In the genomic region with DNA sequence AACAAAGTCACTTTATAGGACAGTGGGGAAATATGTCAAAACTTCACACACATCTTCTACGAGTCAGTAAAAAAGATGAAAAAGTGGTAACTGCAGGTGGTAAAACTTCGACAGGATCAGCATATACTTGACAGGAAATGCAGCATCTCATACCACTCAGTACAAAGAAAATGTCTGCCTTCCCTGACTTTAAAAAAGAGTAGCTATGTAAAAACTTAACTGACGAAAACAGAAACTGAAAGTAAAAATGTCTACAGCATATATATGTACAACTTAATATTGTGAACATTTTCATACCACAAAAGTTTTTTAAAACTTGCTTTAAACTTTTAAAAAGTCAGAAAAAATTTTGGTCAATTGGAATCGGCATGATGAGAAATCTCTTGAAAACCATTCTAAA, we compare ENCODE assay signal across 8 cellular contexts. TPM values are rescaled to one million over a fixed set of nuclear protein-coding genes. Genes with fewer than 3 reads are reported as not detected.
DNase-seq lines count a peak whose midpoint lies in the region; ATAC-seq and TF ChIP-seq lines count a peak whose summit lies in the region.

No MANE protein-coding gene starts in this region.

- POLR2A ChIA-PET in A673 (lab: Charles Lee; ENCODE audit: low non-redundant PET), result no interaction called here

- H3K27me3 Mint-ChIP-seq in T-helper 17 cell, result no peaks in the 10 kb centered on the region

- peaks cover 24% of the 10 kb centered on the region for H3K4me1 Mint-ChIP-seq in T-helper 17 cell

- no peak for TF ChIP-seq CTCF in A673 (conservative IDR thresholded peaks at IDR 0.05; ENCODE audit: low read depth, low read length)
- TF ChIP-seq CTCF in fibroblast of villous mesenchyme (IDR thresholded peaks at IDR 0.05; ENCODE audit: insufficient read depth, low read depth, low read length), result no peak
- TF ChIP-seq CTCF in sigmoid colon (IDR thresholded peaks at IDR 0.05), result no peak

- WGBS in sigmoid colon, 2 donors, result 1 to 3% methylated on average over 4 of the region's 4 CpGs

- H3K36me3 Mint-ChIP-seq in T-helper 17 cell (ENCODE audit: low read depth), result peaks cover 2% of the 10 kb centered on the region

- H3K36me3 ChIP-seq in A673 (ENCODE audit: insufficient read depth, low read length, poor library complexity, severe bottlenecking) (peaks cover 13% of the 10 kb centered on the region), H7 (replicated peaks; ENCODE audit: control insufficient read depth, insufficient read depth, low read length) (peaks cover 9% of the 10 kb centered on the region), sigmoid colon (peaks cover 0 to 15% (median 11%) of the 10 kb centered on the region in 4 donors)

- peaks cover 4% of the 10 kb centered on the region for H3K4me1 ChIP-seq in A673 (ENCODE audit: insufficient read depth, low read length, poor library complexity, severe bottlenecking)
- peaks cover 4 to 41% (median 26%) of the 10 kb centered on the region in 4 donors for H3K4me1 ChIP-seq in sigmoid colon

- ATAC-seq in T-helper 17 cell, result peak; percentile 39
- no peak for ATAC-seq in HG03342 (IDR thresholded peaks at IDR 0.05; ENCODE audit: unreplicated experiment)
- no peak for ATAC-seq in GM21825 (IDR thresholded peaks at IDR 0.05; ENCODE audit: unreplicated experiment)

- DNase-seq in A673 (ENCODE audit: low spot score) (peak; percentile 5), H7 (no peak), T-helper 17 cell (no peak), fibroblast of villous mesenchyme (ENCODE audit: low read depth) (peak; percentile 70), sigmoid colon (no peak), UCSD-AML1 (lab: John Stamatoyannopoulos, UW; ENCODE audit: unreplicated experiment) (no peak)

- no peak for TF ChIP-seq EP300 in sigmoid colon (IDR thresholded peaks at IDR 0.05)

- peak overlapping the region; percentile 73 for H3K27ac ChIP-seq in A673 (ENCODE audit: low read depth, low read length, poor library complexity, severe bottlenecking)
- H3K27ac ChIP-seq in sigmoid colon, result peak overlapping the region; percentile 86 to 94 (median 92)

- H3K4me3 Mint-ChIP-seq in T-helper 17 cell, result peak overlapping the region; percentile 95

- CTCF ChIA-PET in A673 (lab: Charles Lee), result interaction anchor here (0.6 kb wide), 2 partner anchors 26 to 232 kb away, joined by 3 read pairs; no protein-coding TSS in a partner anchor

- no TSS peak for BruUV-seq in A673 (replicated peaks; lab: Mats Ljungman, UMichigan)

- H3K4me3 ChIP-seq in A673 (ENCODE audit: low read depth, low read length, poor library complexity, severe bottlenecking), result peak overlapping the region; percentile 86
- H3K4me3 ChIP-seq in H7 (ENCODE audit: insufficient read depth, low read depth, low read length), result peak overlapping the region; percentile 99
- H3K4me3 ChIP-seq in fibroblast of villous mesenchyme (ENCODE audit: low read depth, low read length), result peak overlapping the region; percentile 88
- peak overlapping the region; percentile 60 to 99 (median 86) for H3K4me3 ChIP-seq in sigmoid colon

- TF ChIP-seq POLR2A in sigmoid colon (IDR thresholded peaks at IDR 0.05), result no peak

- H3K27ac Mint-ChIP-seq in T-helper 17 cell, result peak overlapping the region; percentile 96

- intact Hi-C loops in A673 (cut with micrococcal nuclease; ENCODE audit: unreplicated experiment) (no loop called here), sigmoid colon (cut with DNase I) (loop anchor here (5.0 kb wide), 1 partner anchor 57 kb away; a partner anchor contains a TSS)

- no peaks in the 10 kb centered on the region for H3K27me3 ChIP-seq in A673 (replicated peaks; ENCODE audit: insufficient read depth, low read depth, low read length, poor library complexity)
- no peaks in the 10 kb centered on the region for H3K27me3 ChIP-seq in H7 (ENCODE audit: control insufficient read depth, insufficient read depth, low read length)
- H3K27me3 ChIP-seq in sigmoid colon, result no peaks in the 10 kb centered on the region

- H3K9me3 ChIP-seq in A673 (ENCODE audit: low read depth, low read length, poor library complexity, severe bottlenecking) (no peaks in the 10 kb centered on the region), T-helper 17 cell (ENCODE audit: control insufficient read depth, low read length, poor library complexity, severe bottlenecking) (no peaks in the 10 kb centered on the region), sigmoid colon (no peaks in the 10 kb centered on the region)

RNA-seq across cellular contexts. Expression of a gene that starts 0.9 kb away (rescaled TPM):
- total RNA-seq in A673 (2021) (189 and 201 TPM in 2 replicates), T-helper 17 cell (10 to 100 TPM; 48.6 to 53.1 TPM), fibroblast of villous mesenchyme (70.2 and 119 TPM in 2 replicates), sigmoid colon (10 to 100 TPM; 18.8 to 57.6 (median 25.8) TPM)
- 141 and 142 TPM in 2 replicates for total RNA-seq in H7 (2014; rRNA removed; shearing (Covaris generic))
- polyA plus RNA-seq in sigmoid colon, result 100 to 1,000 TPM in 1 of 3 donors, 10 to 100 TPM in 2; 89.5 to 113 (median 94.9) TPM

RNA-seq across cellular contexts. Expression of a gene that starts 27.7 kb away (rescaled TPM):
- 52.4 and 56.5 TPM in 2 replicates for total RNA-seq in A673 (2021)
- 12.4 and 15.9 TPM in 2 replicates for total RNA-seq in H7 (2014; rRNA removed; shearing (Covaris generic))
- 1 to 10 TPM in 1 of 2 donors, under 1 TPM in 1; 0.57 to 2.6 TPM for total RNA-seq in T-helper 17 cell
- total RNA-seq in fibroblast of villous mesenchyme, result 38.4 and 41.9 TPM in 2 replicates
- 10 to 100 TPM; 33.4 to 55.1 (median 47.2) TPM for total RNA-seq in sigmoid colon
- polyA plus RNA-seq in sigmoid colon, result 10 to 100 TPM in 1 of 3 donors, 1 to 10 TPM in 2; 7.2 to 37.0 (median 8.6) TPM

RNA-seq across cellular contexts. Expression of a gene that starts 41.0 kb away (rescaled TPM):
- total RNA-seq in A673 (2021) (0.09 and 0.13 TPM in 2 replicates), T-helper 17 cell (not detected), fibroblast of villous mesenchyme (4.5 and 10.8 TPM in 2 replicates), sigmoid colon (1 to 10 TPM; 2.1 to 6.9 (median 3.2) TPM)
- 1.1 and 4.4 TPM in 2 replicates for total RNA-seq in H7 (2014; rRNA removed; shearing (Covaris generic))
- polyA plus RNA-seq in sigmoid colon, result under 1 TPM in 2 of 3 donors, not detected in 1; under 0.01 to 0.58 TPM

RNA-seq across cellular contexts. Expression of a gene that starts 58.3 kb away (rescaled TPM):
- total RNA-seq in A673 (2021) (11.0 and 16.3 TPM in 2 replicates), T-helper 17 cell (10 to 100 TPM; 14.3 to 16.0 TPM), fibroblast of villous mesenchyme (3.9 and 4.7 TPM in 2 replicates), sigmoid colon (10 to 100 TPM in 1 of 4 donors, 1 to 10 TPM in 3; 2.0 to 12.2 (median 3.1) TPM)
- total RNA-seq in H7 (2014; rRNA removed; shearing (Covaris generic)), result 9.6 and 9.9 TPM in 2 replicates
- polyA plus RNA-seq in sigmoid colon, result 1 to 10 TPM; 1.8 to 5.7 (median 2.1) TPM

Comparison
In these comparisons a context has a peak if more than half of its experiments do, and no peak if none do; other contexts are left out.
1. DNase-seq: peak in A673 (single experiment) and fibroblast of villous mesenchyme (single experiment); none in H7 (single experiment), T-helper 17 cell (0 of 3), sigmoid colon (single experiment) and UCSD-AML1 (single experiment).
2. Peak in every context shown above with its lines, with median percentiles within 50 percentile points of each other: H3K4me3 ChIP-seq.